14 cellular contexts compared by ENCODE assay signal in the genomic region with DNA sequence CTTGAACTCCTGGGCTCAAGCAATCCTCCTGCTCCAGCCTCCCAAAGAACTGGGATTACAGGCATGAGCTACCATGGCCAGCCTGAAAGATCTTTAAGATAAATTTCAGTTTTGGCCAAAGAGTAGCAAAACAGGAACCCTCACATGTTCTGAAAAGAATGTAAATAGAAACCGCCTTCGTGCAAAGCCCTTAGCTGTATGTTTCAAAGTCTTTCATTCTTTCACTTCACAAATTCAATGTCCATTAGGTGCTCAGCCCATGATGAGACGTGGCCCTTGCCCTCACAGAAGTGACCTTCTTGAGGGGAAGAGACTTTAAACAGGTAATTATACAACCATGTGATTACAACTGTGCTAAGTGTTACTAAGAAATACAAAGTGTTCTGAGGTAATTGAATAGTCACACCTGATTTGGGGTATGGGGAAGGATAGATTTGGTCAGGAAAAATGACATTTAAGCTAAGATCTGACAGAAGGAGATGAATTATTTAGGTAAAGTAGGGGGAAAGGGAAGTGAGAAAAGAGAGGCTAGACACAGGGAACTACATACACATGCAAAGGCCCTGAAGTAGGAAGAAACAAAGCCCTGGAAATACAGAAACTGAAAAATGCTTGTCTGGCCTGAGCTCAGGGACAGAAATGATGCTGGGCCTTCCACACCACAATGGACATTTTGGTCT. TPM values are rescaled to one million over a fixed set of nuclear protein-coding genes. Genes with fewer than 3 reads are reported as not detected.
DNase-seq lines count a peak whose midpoint lies in the region; ATAC-seq, FAIRE-seq and TF ChIP-seq lines count a peak whose summit lies in the region.
"Had no signal": no experiment of that assay in that cellular context is flagged by ENCODE, and none has a peak within 500 bp of the region (broad histone marks: within the 10 kb centered on the region; RNA-seq: fewer than 3 reads in every experiment).

No MANE protein-coding gene starts in this region.

- peak; percentile 70 for ATAC-seq in GM21786 (IDR thresholded peaks at IDR 0.05; ENCODE audit: unreplicated experiment)
- no peak for ATAC-seq in HG02938 (IDR thresholded peaks at IDR 0.05; ENCODE audit: unreplicated experiment)

- no peaks in the 10 kb centered on the region for H3K36me3 ChIP-seq in MM.1S (replicated peaks; ENCODE audit: insufficient read depth, low read length)
- H3K36me3 ChIP-seq in osteoblast (ENCODE audit: insufficient read depth, low read length): no peaks in the 10 kb centered on the region
- peaks cover 0 to 16% (median 14%) of the 10 kb centered on the region in 4 donors for H3K36me3 ChIP-seq in stomach

- H4K20me1 ChIP-seq in MM.1S (ENCODE audit: insufficient read depth, low read length): no peaks in the 10 kb centered on the region
- no peaks in the 10 kb centered on the region for H4K20me1 ChIP-seq in osteoblast (ENCODE audit: insufficient read depth, low read length)

- peak; percentile 70 for FAIRE-seq in GM18507 (lab: Jason Lieb, UNC)

- H3K4me2 ChIP-seq in MM.1S (ENCODE audit: low read depth, low read length): peak overlapping the region; percentile 93
- H3K4me2 ChIP-seq in osteoblast (ENCODE audit: insufficient read depth, low read length): no peak overlapping the region

- H3K27ac ChIP-seq in MM.1S (ENCODE audit: low read length) (peak overlapping the region; percentile 89), osteoblast (ENCODE audit: low read depth, low read length) (peak overlapping the region; percentile 29), stomach (no peak overlapping the region)

- WGBS in stomach, 5 donors: 74 to 93% (median 86%) methylated on average over 3 of the region's 3 CpGs

- intact Hi-C loops in stomach (cut with DNase I; ENCODE audit: low total_unique reads): no loop called here

- peak overlapping the region; percentile 78 for H2AFZ ChIP-seq in MM.1S (ENCODE audit: low read length)
- H2AFZ ChIP-seq in osteoblast (ENCODE audit: low read length): no peak overlapping the region

- no peaks in the 10 kb centered on the region for H3K79me2 ChIP-seq in MM.1S (ENCODE audit: low read length)
- H3K79me2 ChIP-seq in osteoblast (ENCODE audit: insufficient read depth, low read length): no peaks in the 10 kb centered on the region

- peak overlapping the region; percentile 50 for H3K9ac ChIP-seq in MM.1S (ENCODE audit: low read length)

- no peak for DNase-seq in GM18507 (ENCODE audit: extremely low spot score, insufficient read length, low read depth)
- DNase-seq in MM.1S: peak; percentile 49
- DNase-seq in osteoblast (ENCODE audit: insufficient read length, low spot score, missing footprints): no peak
- no peak for DNase-seq in stomach
- DNase-seq in LoVo (ENCODE audit: low spot score): no peak
- DNase-seq in NCI-H524 (lab: John Stamatoyannopoulos, UW): no peak
- DNase-seq: CD8-positive, alpha-beta memory T cell; dorsolateral prefrontal cortex; MV-4-11; NCI-H510A; SHP77 treated with DMSO at 0.1 percent for 48 hours; stimulated activated naive CD4-positive, alpha-beta T cell had no signal

- H3K9me2 ChIP-seq in MM.1S (replicated peaks; ENCODE audit: insufficient read depth, low read length): no peaks in the 10 kb centered on the region

- H3K27me3 ChIP-seq in MM.1S (replicated peaks; ENCODE audit: insufficient read depth, low read length) (no peaks in the 10 kb centered on the region), osteoblast (ENCODE audit: insufficient read depth, low read length) (no peaks in the 10 kb centered on the region), stomach (no peaks in the 10 kb centered on the region)
- H3K27me3 ChIP-seq: dorsolateral prefrontal cortex had no signal

- no peak for TF ChIP-seq EP300 in stomach (IDR thresholded peaks at IDR 0.05)

- H3F3A ChIP-seq in MM.1S (ENCODE audit: insufficient read depth, low read length): peaks cover 31% of the 10 kb centered on the region

- TF ChIP-seq POLR2A in stomach (IDR thresholded peaks at IDR 0.05): no peak

- H3K9me3 ChIP-seq in MM.1S (replicated peaks; ENCODE audit: insufficient read depth, low read length) (no peaks in the 10 kb centered on the region), osteoblast (ENCODE audit: low read depth, low read length) (no peaks in the 10 kb centered on the region), stomach (no peaks in the 10 kb centered on the region)

- TF ChIP-seq CTCF in MM.1S (IDR thresholded peaks at IDR 0.05; ENCODE audit: low read length) (no peak), osteoblast (IDR thresholded peaks at IDR 0.05; ENCODE audit: extremely low read depth, low read depth, low read length) (no peak), stomach (IDR thresholded peaks at IDR 0.05) (no peak)

- H3K4me3 ChIP-seq in MM.1S (ENCODE audit: low read length): peak overlapping the region; percentile 43
- no peak overlapping the region for H3K4me3 ChIP-seq in osteoblast (ENCODE audit: insufficient read depth, low read length)
- no peak overlapping the region for H3K4me3 ChIP-seq in stomach
- H3K4me3 ChIP-seq: dorsolateral prefrontal cortex had no signal

- peaks cover 39% of the 10 kb centered on the region for H3K4me1 ChIP-seq in MM.1S (ENCODE audit: low read length)
- peaks cover 3% of the 10 kb centered on the region for H3K4me1 ChIP-seq in osteoblast (ENCODE audit: insufficient read depth, low read length)
- H3K4me1 ChIP-seq in stomach: no peaks in the 10 kb centered on the region

RNA-seq across cellular contexts. Expression of a gene that starts 19.6 kb away (rescaled TPM):
- total RNA-seq in osteoblast (13.8 and 16.2 TPM in 2 replicates), stomach (10 to 100 TPM in 3 of 5 donors, 1 to 10 TPM in 1, not detected in 1; 1.7 to 16.5 (median 10.4) TPM)
- 1 to 10 TPM; 4.9 to 8.8 (median 6.0) TPM for polyA plus RNA-seq in stomach

RNA-seq across cellular contexts. Expression of a gene that starts 20.9 kb away (rescaled TPM):
- 41.8 and 43.4 TPM in 2 replicates for total RNA-seq in osteoblast
- 10 to 100 TPM in 2 of 5 donors, 1 to 10 TPM in 3; 1.2 to 28.8 (median 5.4) TPM for total RNA-seq in stomach
- 1 to 10 TPM in 2 of 3 donors, under 1 TPM in 1; 0.31 to 4.2 (median 3.1) TPM for polyA plus RNA-seq in stomach

Comparison
In these comparisons a context has a peak if more than half of its experiments do, and no peak if none do; other contexts are left out.
1. H3K27ac ChIP-seq: peak in MM.1S (single experiment) and osteoblast (single experiment); none in stomach (0 of 5).